In the genomic region with DNA sequence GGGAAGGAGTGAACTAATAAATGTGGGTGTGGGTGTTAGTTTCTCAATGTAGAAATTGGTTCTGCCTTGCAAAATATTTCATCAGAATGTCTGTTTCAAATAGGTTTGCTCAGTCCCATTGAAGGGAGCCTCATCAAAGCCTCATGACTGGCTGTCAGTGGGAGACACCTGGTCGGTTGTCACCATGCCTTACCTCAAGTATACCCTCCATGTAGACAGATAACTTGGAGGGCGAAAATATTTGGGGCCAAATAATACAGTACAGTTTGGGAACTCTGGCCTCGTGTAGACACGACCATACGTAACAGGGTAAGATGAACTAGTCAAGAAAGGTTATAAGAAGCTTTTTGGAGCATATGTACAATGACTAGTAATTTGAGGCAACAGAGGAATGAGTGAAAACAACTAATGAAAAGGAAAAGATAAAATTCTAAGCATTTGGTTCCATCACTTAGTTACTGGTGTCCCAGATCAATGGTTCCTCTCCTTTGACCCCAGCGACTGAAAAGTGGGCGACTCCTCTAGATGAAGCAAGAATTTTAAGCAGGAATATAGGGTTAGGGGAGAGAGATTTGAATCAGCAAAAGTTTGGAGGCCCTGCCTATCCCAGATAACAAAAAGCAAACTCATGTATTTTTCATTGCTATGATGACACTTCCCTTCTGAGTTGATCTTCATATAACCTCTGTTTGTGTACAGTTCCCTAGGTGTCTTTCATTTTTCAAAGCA, we compare ENCODE assay signal across 1 cellular context.
TF ChIP-seq lines count a peak whose summit lies in the region.

No MANE protein-coding gene starts in this region.

TF ChIP-seq in K562, 482 proteins besides CTCF, POLR2A, EP300 and RAD21 (continued from another document):
- TF ChIP-seq, protein P1, sequence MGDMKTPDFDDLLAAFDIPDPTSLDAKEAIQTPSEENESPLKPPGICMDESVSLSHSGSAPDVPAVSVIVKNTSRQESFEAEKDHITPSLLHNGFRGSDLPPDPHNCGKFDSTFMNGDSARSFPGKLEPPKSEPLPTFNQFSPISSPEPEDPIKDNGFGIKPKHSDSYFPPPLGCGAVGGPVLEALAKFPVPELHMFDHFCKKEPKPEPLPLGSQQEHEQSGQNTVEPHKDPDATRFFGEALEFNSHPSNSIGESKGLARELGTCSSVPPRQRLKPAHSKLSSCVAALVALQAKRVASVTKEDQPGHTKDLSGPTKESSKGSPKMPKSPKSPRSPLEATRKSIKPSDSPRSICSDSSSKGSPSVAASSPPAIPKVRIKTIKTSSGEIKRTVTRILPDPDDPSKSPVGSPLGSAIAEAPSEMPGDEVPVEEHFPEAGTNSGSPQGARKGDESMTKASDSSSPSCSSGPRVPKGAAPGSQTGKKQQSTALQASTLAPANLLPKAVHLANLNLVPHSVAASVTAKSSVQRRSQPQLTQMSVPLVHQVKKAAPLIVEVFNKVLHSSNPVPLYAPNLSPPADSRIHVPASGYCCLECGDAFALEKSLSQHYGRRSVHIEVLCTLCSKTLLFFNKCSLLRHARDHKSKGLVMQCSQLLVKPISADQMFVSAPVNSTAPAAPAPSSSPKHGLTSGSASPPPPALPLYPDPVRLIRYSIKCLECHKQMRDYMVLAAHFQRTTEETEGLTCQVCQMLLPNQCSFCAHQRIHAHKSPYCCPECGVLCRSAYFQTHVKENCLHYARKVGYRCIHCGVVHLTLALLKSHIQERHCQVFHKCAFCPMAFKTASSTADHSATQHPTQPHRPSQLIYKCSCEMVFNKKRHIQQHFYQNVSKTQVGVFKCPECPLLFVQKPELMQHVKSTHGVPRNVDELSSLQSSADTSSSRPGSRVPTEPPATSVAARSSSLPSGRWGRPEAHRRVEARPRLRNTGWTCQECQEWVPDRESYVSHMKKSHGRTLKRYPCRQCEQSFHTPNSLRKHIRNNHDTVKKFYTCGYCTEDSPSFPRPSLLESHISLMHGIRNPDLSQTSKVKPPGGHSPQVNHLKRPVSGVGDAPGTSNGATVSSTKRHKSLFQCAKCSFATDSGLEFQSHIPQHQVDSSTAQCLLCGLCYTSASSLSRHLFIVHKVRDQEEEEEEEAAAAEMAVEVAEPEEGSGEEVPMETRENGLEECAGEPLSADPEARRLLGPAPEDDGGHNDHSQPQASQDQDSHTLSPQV (IDR thresholded peaks at IDR 0.05), result peak; percentile 92
- no peak for TF ChIP-seq HIVEP1 (CRISPR knock-in tag; IDR thresholded peaks at IDR 0.05)
- TF ChIP-seq, protein P2, sequence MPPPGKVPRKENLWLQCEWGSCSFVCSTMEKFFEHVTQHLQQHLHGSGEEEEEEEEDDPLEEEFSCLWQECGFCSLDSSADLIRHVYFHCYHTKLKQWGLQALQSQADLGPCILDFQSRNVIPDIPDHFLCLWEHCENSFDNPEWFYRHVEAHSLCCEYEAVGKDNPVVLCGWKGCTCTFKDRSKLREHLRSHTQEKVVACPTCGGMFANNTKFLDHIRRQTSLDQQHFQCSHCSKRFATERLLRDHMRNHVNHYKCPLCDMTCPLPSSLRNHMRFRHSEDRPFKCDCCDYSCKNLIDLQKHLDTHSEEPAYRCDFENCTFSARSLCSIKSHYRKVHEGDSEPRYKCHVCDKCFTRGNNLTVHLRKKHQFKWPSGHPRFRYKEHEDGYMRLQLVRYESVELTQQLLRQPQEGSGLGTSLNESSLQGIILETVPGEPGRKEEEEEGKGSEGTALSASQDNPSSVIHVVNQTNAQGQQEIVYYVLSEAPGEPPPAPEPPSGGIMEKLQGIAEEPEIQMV (tag; conservative IDR thresholded peaks at IDR 0.05; ENCODE audit: low read depth), result 0 out of 2 replicates have a peak, but pooled peaks have one; percentile 31
- no peak for TF ChIP-seq FOXJ3 (CRISPR knock-in tag; IDR thresholded peaks at IDR 0.05)
- no peak for TF ChIP-seq RFX1 (IDR thresholded peaks at IDR 0.05)
- TF ChIP-seq, protein P3, sequence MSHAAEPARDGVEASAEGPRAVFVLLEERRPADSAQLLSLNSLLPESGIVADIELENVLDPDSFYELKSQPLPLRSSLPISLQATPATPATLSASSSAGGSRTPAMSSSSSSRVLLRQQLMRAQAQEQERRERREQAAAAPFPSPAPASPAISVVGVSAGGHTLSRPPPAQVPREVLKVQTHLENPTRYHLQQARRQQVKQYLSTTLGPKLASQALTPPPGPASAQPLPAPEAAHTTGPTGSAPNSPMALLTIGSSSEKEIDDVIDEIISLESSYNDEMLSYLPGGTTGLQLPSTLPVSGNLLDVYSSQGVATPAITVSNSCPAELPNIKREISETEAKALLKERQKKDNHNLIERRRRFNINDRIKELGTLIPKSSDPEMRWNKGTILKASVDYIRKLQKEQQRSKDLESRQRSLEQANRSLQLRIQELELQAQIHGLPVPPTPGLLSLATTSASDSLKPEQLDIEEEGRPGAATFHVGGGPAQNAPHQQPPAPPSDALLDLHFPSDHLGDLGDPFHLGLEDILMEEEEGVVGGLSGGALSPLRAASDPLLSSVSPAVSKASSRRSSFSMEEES (CRISPR knock-in tag; IDR thresholded peaks at IDR 0.05), result no peak
- no peak for TF ChIP-seq TBP (optimal IDR thresholded peaks at IDR 0.05; ENCODE audit: low read depth, low read length)
- no peak for TF ChIP-seq ZNF24 (IDR thresholded peaks at IDR 0.05)
- peak; percentile 76 to 81 for TF ChIP-seq TRIM24 (IDR thresholded peaks at IDR 0.05)
- no peak for TF ChIP-seq CBX2 (IDR thresholded peaks at IDR 0.05; ENCODE audit: insufficient read depth, low read length, poor library complexity, severe bottlenecking)
- no peak for TF ChIP-seq POLR3A (IDR thresholded peaks at IDR 0.05; ENCODE audit: borderline replicate concordance, extremely low read depth, insufficient read depth, insufficient read length)
- TF ChIP-seq L3MBTL2 (IDR thresholded peaks at IDR 0.05), result peak; percentile 80; the same call in 1 of the 2 replicates
- TF ChIP-seq MECOM (CRISPR knock-in tag; IDR thresholded peaks at IDR 0.05), result 0 out of 2 replicates have a peak, but pooled peaks have one; percentile 74
- TF ChIP-seq COPS2 (conservative IDR thresholded peaks at IDR 0.05), result no peak
- no peak for TF ChIP-seq NR3C1 (CRISPR knock-in tag; IDR thresholded peaks at IDR 0.05)
- no peak; the same call in 1 of the 2 replicates for TF ChIP-seq ZNF445 (CRISPR knock-in tag; IDR thresholded peaks at IDR 0.05; ENCODE audit: low read depth)
- no peak for TF ChIP-seq SNRNP70 (optimal IDR thresholded peaks at IDR 0.05; ENCODE audit: low read depth, low read length)
- no peak for TF ChIP-seq KAT7 (CRISPR knock-in tag; IDR thresholded peaks at IDR 0.05; ENCODE audit: borderline replicate concordance)
- TF ChIP-seq CBFA2T3 (IDR thresholded peaks at IDR 0.05), result peak; percentile 70
- 0 out of 2 replicates have a peak, but pooled peaks have one; percentile 63 for TF ChIP-seq ZNF830 (CRISPR knock-in tag; IDR thresholded peaks at IDR 0.05)
- TF ChIP-seq, protein P4, sequence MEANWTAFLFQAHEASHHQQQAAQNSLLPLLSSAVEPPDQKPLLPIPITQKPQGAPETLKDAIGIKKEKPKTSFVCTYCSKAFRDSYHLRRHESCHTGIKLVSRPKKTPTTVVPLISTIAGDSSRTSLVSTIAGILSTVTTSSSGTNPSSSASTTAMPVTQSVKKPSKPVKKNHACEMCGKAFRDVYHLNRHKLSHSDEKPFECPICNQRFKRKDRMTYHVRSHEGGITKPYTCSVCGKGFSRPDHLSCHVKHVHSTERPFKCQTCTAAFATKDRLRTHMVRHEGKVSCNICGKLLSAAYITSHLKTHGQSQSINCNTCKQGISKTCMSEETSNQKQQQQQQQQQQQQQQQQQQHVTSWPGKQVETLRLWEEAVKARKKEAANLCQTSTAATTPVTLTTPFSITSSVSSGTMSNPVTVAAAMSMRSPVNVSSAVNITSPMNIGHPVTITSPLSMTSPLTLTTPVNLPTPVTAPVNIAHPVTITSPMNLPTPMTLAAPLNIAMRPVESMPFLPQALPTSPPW (CRISPR knock-in tag; IDR thresholded peaks at IDR 0.05), result peak; percentile 13; the same call in 1 of the 2 replicates
